ENCODE assay signal across 1 cellular context in the genomic region with DNA sequence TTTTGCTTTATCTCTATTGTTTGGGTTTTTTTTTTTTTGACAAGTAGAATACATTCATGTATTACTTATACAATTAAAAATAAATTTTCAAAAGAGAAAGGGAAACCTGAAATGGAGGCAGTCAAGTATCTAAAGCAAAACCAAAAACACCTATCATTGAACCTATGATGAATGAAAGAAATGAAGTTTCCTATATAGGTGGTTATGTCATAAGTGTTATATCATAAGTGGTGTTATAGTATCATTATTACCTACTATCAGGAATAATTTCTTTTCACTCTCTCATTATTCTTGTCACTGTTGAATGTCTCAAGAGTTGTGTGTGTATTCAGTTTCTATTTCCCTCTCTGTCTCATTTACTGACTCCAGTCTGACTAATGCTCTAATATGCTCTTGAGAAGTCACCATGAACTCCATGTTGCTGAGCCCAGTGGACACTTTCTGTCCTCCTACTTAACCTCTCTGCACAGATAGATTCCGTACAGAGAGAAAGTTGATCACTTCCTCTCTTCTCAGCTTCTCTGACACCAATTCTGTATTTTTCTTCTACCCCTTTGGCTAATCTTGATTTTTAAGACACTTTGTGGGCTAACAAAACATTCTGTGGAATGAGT.
TF ChIP-seq lines count a peak whose summit lies in the region.

No MANE protein-coding gene starts in this region.

TF ChIP-seq in GM12878, 131 proteins besides CTCF, POLR2A, EP300 and RAD21:
- peak; percentile 90 for TF ChIP-seq ATF7 (IDR thresholded peaks at IDR 0.05; ENCODE audit: low read depth)
- peak; percentile 17; the same call in 1 of the 2 replicates for TF ChIP-seq MTA2 (IDR thresholded peaks at IDR 0.05; ENCODE audit: low read depth)
- TF ChIP-seq NR2C1 (IDR thresholded peaks at IDR 0.05), result no peak
- TF ChIP-seq ETV6 (conservative IDR thresholded peaks at IDR 0.05 in 1 of 2, IDR thresholded peaks at IDR 0.05 in 1 of 2; ENCODE audit: borderline replicate concordance in 1 of 2, low read depth in 1 of 2), result peak in 1 of 2 experiments; percentile 26; a peak in 1 of 4 replicates
